In genomic region chr2:241882090-241882625, GRCh38 we compare ENCODE assay signal across 8 cellular contexts. TPM values are rescaled to one million over a fixed set of nuclear protein-coding genes. Genes with fewer than 3 reads are reported as not detected.
DNase-seq lines count a peak whose midpoint lies in the region; ATAC-seq and TF ChIP-seq lines count a peak whose summit lies in the region.

No MANE protein-coding gene starts in this region.

- no peaks in the 10 kb centered on the region for H3K36me3 ChIP-seq in brain microvascular endothelial cell (replicated peaks)
- no peaks in the 10 kb centered on the region for H3K36me3 ChIP-seq in lower lobe of right lung

- ATAC-seq in GM18858 (IDR thresholded peaks at IDR 0.05; ENCODE audit: unreplicated experiment) (peak; percentile 44), HG03045 (IDR thresholded peaks at IDR 0.05; ENCODE audit: unreplicated experiment) (peak; percentile 61), lower lobe of right lung (peak; percentile 0 to 13)

- in situ Hi-C loops in brain microvascular endothelial cell (cut with HindIII; ENCODE audit: low pct_ligation_motif_present, low sequenced_read_pairs): no loop called here

- H3K27ac ChIP-seq in brain microvascular endothelial cell: no peak overlapping the region
- peak overlapping the region; percentile 77 for H3K27ac ChIP-seq in lower lobe of right lung

- intact Hi-C loops in lower lobe of right lung (cut with DNase I): no loop called here

- TF ChIP-seq CTCF in AG10803 (conservative IDR thresholded peaks at IDR 0.05; ENCODE audit: low read length) (no peak), brain microvascular endothelial cell (IDR thresholded peaks at IDR 0.05; ENCODE audit: low read depth, low read length, missing control alignments) (peak; percentile 16), lower lobe of right lung (IDR thresholded peaks at IDR 0.05) (no peak)

- peaks cover 22% of the 10 kb centered on the region for H3K4me1 ChIP-seq in lower lobe of right lung

- H3K27me3 ChIP-seq in brain microvascular endothelial cell (replicated peaks) (no peaks in the 10 kb centered on the region), lower lobe of right lung (ENCODE audit: low read depth) (no peaks in the 10 kb centered on the region)

- H3K9me3 ChIP-seq in lower lobe of right lung: no peaks in the 10 kb centered on the region

- DNase-seq in AG10803 (ENCODE audit: low read depth): no peak
- peak; percentile 60 for DNase-seq in SK-N-DZ (ENCODE audit: low spot score)
- DNase-seq in brain microvascular endothelial cell: no peak
- no peak for DNase-seq in lower lobe of right lung
- peak; percentile 59 to 76 for DNase-seq in stimulated activated CD8-positive, alpha-beta memory T cell treated with anti-CD3 and anti-CD28 coated beads, Interleukin-7, amount 100 ng/mL, for 4 hours (ENCODE audit: low read depth in 2 of 2)
- no peak for DNase-seq in amniotic stem cell (lab: John Stamatoyannopoulos, UW)

- H3K4me3 ChIP-seq in AG10803 (ENCODE audit: low read length) (peak overlapping the region; percentile 26), brain microvascular endothelial cell (ENCODE audit: low read depth, low read length) (peak overlapping the region; percentile 37), lower lobe of right lung (peak overlapping the region; percentile 51)

RNA-seq across cellular contexts. Expression of gene RTP5, which starts 12.6 kb away (rescaled TPM):
- polyA plus RNA-seq in SK-N-DZ (2014; cell fraction: cytosol; rRNA removed): 8.1 and 9.9 TPM in 2 replicates
- 55.7 and 73.8 TPM in 2 replicates for polyA plus RNA-seq in SK-N-DZ (2014; cell fraction: nucleus; rRNA removed)
- total RNA-seq in lower lobe of right lung: not detected

RNA-seq across cellular contexts. Expression of gene PDCD1, which starts 23.5 kb away (rescaled TPM):
- 1.4 and 1.5 TPM in 2 replicates for polyA plus RNA-seq in SK-N-DZ (2014; cell fraction: cytosol; rRNA removed)
- 0.53 and 2.6 TPM in 2 replicates for polyA plus RNA-seq in SK-N-DZ (2014; cell fraction: nucleus; rRNA removed)
- total RNA-seq in lower lobe of right lung: 1.4 TPM

Comparison
In these comparisons a context has a peak if more than half of its experiments do, and no peak if none do; other contexts are left out.
1. DNase-seq: peak in SK-N-DZ (single experiment) and stimulated activated CD8-positive, alpha-beta memory T cell treated with anti-CD3 and anti-CD28 coated beads, Interleukin-7, amount 100 ng/mL, for 4 hours (2 of 2); none in AG10803 (single experiment), brain microvascular endothelial cell (single experiment), lower lobe of right lung (single experiment) and amniotic stem cell (single experiment).
2. ATAC-seq: peak in every context shown above with its lines; median percentile 61 in HG03045; 44 in GM18858; 6 in lower lobe of right lung.
3. Peak in every context shown above with its lines, with median percentiles within 50 percentile points of each other: H3K4me3 ChIP-seq.